In genomic region chr3:27927882-27928281, GRCh38 we compare ENCODE assay signal across 25 cellular contexts.
A peak's percentile ranks its signal among the peaks of the same experiment; 100 is the strongest.
DNase-seq lines count a peak whose midpoint lies in the region.
"Had no signal": no experiment of that assay in that cellular context is flagged by ENCODE, and none has a peak within 500 bp of the region (broad histone marks: within the 10 kb centered on the region; RNA-seq: fewer than 3 reads in every experiment).

No MANE protein-coding gene starts in this region.

- WGBS in GM23248 (ENCODE audit: low coverage in 1 of 2, low lambda C conversion rate in 2 of 2, missing lambda C conversion rate in 2 of 2), 2 experiments, result 56 to 81% methylated on average over 1 of the region's 1 CpG
- no CpG with 5 or more reads among the region's 1 CpG for WGBS in neuronal stem cell (ENCODE audit: extremely low coverage in 2 of 2, insufficient read length in 2 of 2, insufficient replicate concordance in 1 of 2), 2 donors

- H3K9me3 ChIP-seq in GM23248 (ENCODE audit: low read depth), result no peaks in the 10 kb centered on the region
- H3K9me3 ChIP-seq in neuronal stem cell (replicated peaks in 1 of 2; ENCODE audit: control insufficient read depth in 2 of 2, insufficient read depth in 1 of 2, low read depth in 1 of 2, low read length in 2 of 2), result no peaks in the 10 kb centered on the region
- H3K9me3 ChIP-seq: BE2C, tibial nerve had no signal

- H3K27me3 ChIP-seq in GM23248 (replicated peaks; ENCODE audit: insufficient read depth), result no peaks in the 10 kb centered on the region
- H3K27me3 ChIP-seq in neuronal stem cell (ENCODE audit: control insufficient read depth in 3 of 3, insufficient read depth in 3 of 3, low read depth in 1 of 3, low read length in 3 of 3), result no peaks in the 10 kb centered on the region
- H3K27me3 ChIP-seq: BE2C, tibial nerve had no signal

- peaks cover 13% of the 10 kb centered on the region for H3K36me3 Mint-ChIP-seq in T-helper 1 cell treated with Interleukin-12 subunit alpha and Interleukin-12 subunit beta and Interleukin-4 antibody, amounts not matched to agents 30 μg/mL and 1 μg/mL, for 36 hours (ENCODE audit: low read depth)
- no peaks in the 10 kb centered on the region for H3K36me3 Mint-ChIP-seq in activated naive CD8-positive, alpha-beta T cell treated with anti-CD3 and anti-CD28 coated beads for 36 hours
- H3K36me3 Mint-ChIP-seq: activated naive CD4-positive, alpha-beta T cell treated with anti-CD3 and anti-CD28 coated beads, Interleukin-2, amount 50 U/mL, for 24 hours; memory B cell had no signal

- DNase-seq in T-helper 1 cell (no peak), GM23248 (no peak), NOMO-1 treated with dmso at 0.1 percent for 144 hours (lab: John Stamatoyannopoulos, UW; ENCODE audit: unreplicated experiment) (peak; percentile 54), iPS-NIHi7 (ENCODE audit: extremely low spot score) (no peak), neuronal stem cell (ENCODE audit: low spot score) (no peak), NCI-H2196 (lab: John Stamatoyannopoulos, UW; ENCODE audit: unreplicated experiment) (no peak)
- DNase-seq in activated naive CD8-positive, alpha-beta T cell treated with anti-CD3 and anti-CD28 coated beads for 36 hours, result no peak
- DNase-seq: BE2C; COR-L47; DMS79 treated with DMSO at 0.1 percent for 48 hours; dorsolateral prefrontal cortex; HFFc6; left cardiac atrium; NCI-H1436 treated with DMSO at 0.1 percent for 48 hours; NCI-H2171; NCI-H526 treated with DMSO at 0.1 percent for 48 hours; nucleus accumbens; small intestine; stimulated activated CD4-positive, alpha-beta T cell treated with anti-CD3 and anti-CD28 coated beads, Interleukin-2, amount 100 ng/mL, for 48 hours; stimulated activated naive CD4-positive, alpha-beta T cell treated with Interleukin-2 at 50 U/mL for 16 hours; SW 1271 had no signal

- peak overlapping the region; percentile 30 for H3K4me3 Mint-ChIP-seq in T-helper 1 cell treated with Interleukin-12 subunit alpha and Interleukin-12 subunit beta and Interleukin-4 antibody, amounts not matched to agents 30 μg/mL and 1 μg/mL, for 36 hours
- no peak overlapping the region for H3K4me3 Mint-ChIP-seq in activated naive CD8-positive, alpha-beta T cell treated with anti-CD3 and anti-CD28 coated beads for 36 hours
- H3K4me3 Mint-ChIP-seq: activated naive CD4-positive, alpha-beta T cell treated with anti-CD3 and anti-CD28 coated beads, Interleukin-2, amount 50 U/mL, for 24 hours; HFFc6; memory B cell had no signal

- H3K79me2 ChIP-seq in GM23248 (ENCODE audit: insufficient read depth), result no peaks in the 10 kb centered on the region

- no peak overlapping the region for H2BK120ac ChIP-seq in neuronal stem cell (ENCODE audit: low read depth, low read length)

- H3K23ac ChIP-seq in neuronal stem cell (ENCODE audit: low read depth, low read length, poor library complexity), result no peak overlapping the region

- no peaks in the 10 kb centered on the region for H3K4me1 ChIP-seq in GM23248 (ENCODE audit: insufficient read depth)
- H3K4me1 ChIP-seq in neuronal stem cell (ENCODE audit: control insufficient read depth in 2 of 2, insufficient read depth in 1 of 2, low read depth in 1 of 2, low read length in 2 of 2), result no peaks in the 10 kb centered on the region
- H3K4me1 ChIP-seq: BE2C, tibial nerve had no signal

- peaks cover 29% of the 10 kb centered on the region for H3K4me1 Mint-ChIP-seq in T-helper 1 cell treated with Interleukin-12 subunit alpha and Interleukin-12 subunit beta and Interleukin-4 antibody, amounts not matched to agents 30 μg/mL and 1 μg/mL, for 36 hours (ENCODE audit: low read depth)
- H3K4me1 Mint-ChIP-seq in activated naive CD8-positive, alpha-beta T cell treated with anti-CD3 and anti-CD28 coated beads for 36 hours, result peaks cover 30% of the 10 kb centered on the region

- peak overlapping the region; percentile 58 for H3K27ac Mint-ChIP-seq in T-helper 1 cell treated with Interleukin-12 subunit alpha and Interleukin-12 subunit beta and Interleukin-4 antibody, amounts not matched to agents 30 μg/mL and 1 μg/mL, for 36 hours
- peak overlapping the region; percentile 42 for H3K27ac Mint-ChIP-seq in activated naive CD8-positive, alpha-beta T cell treated with anti-CD3 and anti-CD28 coated beads for 36 hours
- H3K27ac Mint-ChIP-seq: activated naive CD4-positive, alpha-beta T cell treated with anti-CD3 and anti-CD28 coated beads, Interleukin-2, amount 50 U/mL, for 24 hours; HFFc6; memory B cell had no signal

- no peak overlapping the region for H2BK12ac ChIP-seq in neuronal stem cell (ENCODE audit: low read length)

- no peaks in the 10 kb centered on the region for H3K9me2 ChIP-seq in GM23248 (ENCODE audit: insufficient read depth)

- no peak overlapping the region for H2AK5ac ChIP-seq in neuronal stem cell (ENCODE audit: low read depth, low read length)

- no peak overlapping the region for H4K91ac ChIP-seq in neuronal stem cell (ENCODE audit: low read depth, low read length, poor library complexity)

- in situ Hi-C loops in GM23248 (cut with MboI), result no loop called here

- H3F3A ChIP-seq in GM23248 (ENCODE audit: insufficient read depth), result no peaks in the 10 kb centered on the region

- H2BK15ac ChIP-seq in neuronal stem cell (ENCODE audit: low read length), result no peak overlapping the region

- no peak overlapping the region for H2BK5ac ChIP-seq in neuronal stem cell (ENCODE audit: low read length)

- H3K4ac ChIP-seq in neuronal stem cell (ENCODE audit: low read length), result no peak overlapping the region

- H2AFZ ChIP-seq in GM23248, result peak overlapping the region; percentile 23; the same call in 1 of the 2 replicates
- H2AFZ ChIP-seq in neuronal stem cell (ENCODE audit: low read length), result no peak overlapping the region

- no peak overlapping the region for H3K14ac ChIP-seq in neuronal stem cell (ENCODE audit: low read length)

- H3K4me2 ChIP-seq in GM23248 (ENCODE audit: unreplicated experiment) (no peak overlapping the region), neuronal stem cell (ENCODE audit: insufficient read depth, low read length, poor library complexity, severe bottlenecking) (no peak overlapping the region)

- no peaks in the 10 kb centered on the region for H3K36me3 ChIP-seq in GM23248 (ENCODE audit: low read depth)
- no peaks in the 10 kb centered on the region for H3K36me3 ChIP-seq in neuronal stem cell (replicated peaks in 1 of 2; ENCODE audit: control insufficient read depth in 2 of 2, insufficient read depth in 2 of 2, low read length in 2 of 2)
- H3K36me3 ChIP-seq: BE2C, tibial nerve had no signal

- peaks cover 16% of the 10 kb centered on the region for H3K9me3 Mint-ChIP-seq in T-helper 1 cell treated with Interleukin-12 subunit alpha and Interleukin-12 subunit beta and Interleukin-4 antibody, amounts not matched to agents 30 μg/mL and 1 μg/mL, for 36 hours
- H3K9me3 Mint-ChIP-seq in activated naive CD8-positive, alpha-beta T cell treated with anti-CD3 and anti-CD28 coated beads for 36 hours, result no peaks in the 10 kb centered on the region
- H3K9me3 Mint-ChIP-seq: HFFc6 had no signal

- H3K18ac ChIP-seq in neuronal stem cell (ENCODE audit: low read length), result no peak overlapping the region

- no peaks in the 10 kb centered on the region for H3K27me3 Mint-ChIP-seq in T-helper 1 cell treated with Interleukin-12 subunit alpha and Interleukin-12 subunit beta and Interleukin-4 antibody, amounts not matched to agents 30 μg/mL and 1 μg/mL, for 36 hours (ENCODE audit: low read depth)
- no peaks in the 10 kb centered on the region for H3K27me3 Mint-ChIP-seq in activated naive CD8-positive, alpha-beta T cell treated with anti-CD3 and anti-CD28 coated beads for 36 hours
- H3K27me3 Mint-ChIP-seq: activated naive CD4-positive, alpha-beta T cell treated with anti-CD3 and anti-CD28 coated beads, Interleukin-2, amount 50 U/mL, for 24 hours had no signal

- H3K4me3 ChIP-seq in GM23248 (no peak overlapping the region), neuronal stem cell (ENCODE audit: low read length in 2 of 2) (no peak overlapping the region)
- H3K4me3 ChIP-seq: dorsolateral prefrontal cortex, tibial nerve had no signal

- H3K9ac ChIP-seq in GM23248 (no peak overlapping the region), neuronal stem cell (ENCODE audit: low read depth, low read length, poor library complexity) (no peak overlapping the region)

- no peaks in the 10 kb centered on the region for H4K20me1 ChIP-seq in GM23248 (ENCODE audit: insufficient read depth)

- H4K8ac ChIP-seq in neuronal stem cell (ENCODE audit: low read depth, low read length), result no peak overlapping the region

- H3K27ac ChIP-seq in GM23248, result no peak overlapping the region
- H3K27ac ChIP-seq in neuronal stem cell (replicated peaks; ENCODE audit: low read length), result no peak overlapping the region
- H3K27ac ChIP-seq: dorsolateral prefrontal cortex, tibial nerve had no signal

- no peaks in the 10 kb centered on the region for H3K79me1 ChIP-seq in neuronal stem cell (ENCODE audit: low read depth, low read length)
